In genomic region chr18:44936485-44936884, GRCh38 we compare ENCODE assay signal across 24 cellular contexts.
"Had no signal": no experiment of that assay in that cellular context is flagged by ENCODE, and none has a peak within 500 bp of the region (broad histone marks: within the 10 kb centered on the region; RNA-seq: fewer than 3 reads in every experiment).

No MANE protein-coding gene starts in this region.

- H3K4me1 ChIP-seq: lower lobe of right lung, upper lobe of right lung had no signal

- H3K27ac ChIP-seq: dorsolateral prefrontal cortex, epithelial cell of prostate, esophagus muscularis mucosa, gastrocnemius medialis, heart right ventricle, lower lobe of right lung, psoas muscle, skin epidermis, stomach, tibial artery, upper lobe of right lung, vagina had no signal

- DNase-seq: cortex of kidney; dorsolateral prefrontal cortex; effector CD8-positive, alpha-beta T cell; gastrocnemius medialis; heart right ventricle; hypothalamus; lower lobe of right lung; midbrain; psoas muscle; sigmoid colon; stimulated activated CD4-positive, alpha-beta T cell treated with anti-CD3 and anti-CD28 coated beads, Interleukin-2, amount 100 ng/mL, for 24 hours; stimulated activated CD4-positive, alpha-beta T cell treated with anti-CD3 and anti-CD28 coated beads, Interleukin-4, amount 100 ng/mL, for 4 hours; stimulated activated naive CD4-positive, alpha-beta T cell; stomach; substantia nigra; tibial artery; upper lobe of right lung had no signal

- H3K9me3 ChIP-seq: gastrocnemius medialis, lower lobe of right lung, psoas muscle, tibial artery, vagina had no signal

- H3K27me3 Mint-ChIP-seq: memory B cell; natural killer cell treated with Interleukin-12 subunit alpha and Interleukin-12 subunit beta and Interleukin-15 and Interleukin-18, amount 100 ng/mL, for 72 hours had no signal

- H3K4me3 ChIP-seq: dorsolateral prefrontal cortex, esophagus muscularis mucosa, gastrocnemius medialis, heart right ventricle, lower lobe of right lung, psoas muscle, sigmoid colon, skin epidermis, stomach, tibial artery, upper lobe of right lung, vagina had no signal

- H3K4me3 Mint-ChIP-seq: memory B cell; natural killer cell treated with Interleukin-12 subunit alpha and Interleukin-12 subunit beta and Interleukin-15 and Interleukin-18, amount 100 ng/mL, for 72 hours had no signal

- H3K27me3 ChIP-seq: dorsolateral prefrontal cortex, esophagus muscularis mucosa, gastrocnemius medialis, heart right ventricle, sigmoid colon, stomach, tibial artery, upper lobe of right lung, vagina had no signal

- H3K27ac Mint-ChIP-seq: memory B cell; natural killer cell treated with Interleukin-12 subunit alpha and Interleukin-12 subunit beta and Interleukin-15 and Interleukin-18, amount 100 ng/mL, for 72 hours had no signal

- ATAC-seq: gastrocnemius medialis; left lobe of liver; lower lobe of right lung; natural killer cell treated with Interleukin-12 subunit alpha and Interleukin-12 subunit beta and Interleukin-15 and Interleukin-18, amount 100 ng/mL, for 72 hours; upper lobe of right lung had no signal

- H3K36me3 ChIP-seq: esophagus muscularis mucosa, gastrocnemius medialis, heart right ventricle, lower lobe of right lung, sigmoid colon, upper lobe of right lung, vagina had no signal
